Comparison of ENCODE assay signal across 3 cellular contexts in the genomic region with DNA sequence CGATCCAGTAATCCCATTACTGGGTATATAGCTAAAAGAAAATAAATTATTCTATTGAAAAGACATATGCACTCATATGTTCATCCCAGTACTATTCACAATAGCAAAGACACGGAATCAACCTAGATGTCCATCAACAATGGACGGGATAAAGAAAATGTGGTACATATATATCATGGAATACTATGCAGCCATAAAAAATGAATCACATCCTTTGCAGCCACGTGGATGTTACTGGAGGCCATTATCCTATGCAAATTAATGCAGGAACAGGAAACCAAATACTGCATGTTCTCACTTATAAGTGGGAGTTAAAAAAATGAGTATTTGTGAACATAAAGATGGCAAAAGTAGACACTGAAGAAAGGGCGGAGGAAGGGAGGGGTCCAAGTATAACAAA.
TF ChIP-seq lines count a peak whose summit lies in the region.

No MANE protein-coding gene starts in this region.

TF ChIP-seq in HEK293, 187 proteins besides CTCF, POLR2A, EP300 and RAD21:
- TF ChIP-seq ZNF221 (tag by site-specific recombination; IDR thresholded peaks at IDR 0.05; ENCODE audit: borderline replicate concordance) (no peak), ZNF146 (tag by site-specific recombination; IDR thresholded peaks at IDR 0.05) (peak; percentile 72), ZSCAN30 (tag by site-specific recombination; IDR thresholded peaks at IDR 0.05) (no peak)

TF ChIP-seq in K562, 482 proteins besides CTCF, POLR2A, EP300 and RAD21:
- TF ChIP-seq CBX8 (IDR thresholded peaks at IDR 0.05; ENCODE audit: borderline replicate concordance, extremely low read depth, low read depth, low read length, poor library complexity, severe bottlenecking) (no peak), ATF2 (CRISPR knock-in tag; IDR thresholded peaks at IDR 0.05) (no peak), RBM25 (IDR thresholded peaks at IDR 0.05; ENCODE audit: low read depth, low read length, severe bottlenecking) (peak; percentile 38), ZNF146 (CRISPR knock-in tag; IDR thresholded peaks at IDR 0.05; ENCODE audit: unreplicated experiment) (peak; percentile 79), ZKSCAN3 (CRISPR knock-in tag; IDR thresholded peaks at IDR 0.05) (no peak)
- TF ChIP-seq, protein P1, sequence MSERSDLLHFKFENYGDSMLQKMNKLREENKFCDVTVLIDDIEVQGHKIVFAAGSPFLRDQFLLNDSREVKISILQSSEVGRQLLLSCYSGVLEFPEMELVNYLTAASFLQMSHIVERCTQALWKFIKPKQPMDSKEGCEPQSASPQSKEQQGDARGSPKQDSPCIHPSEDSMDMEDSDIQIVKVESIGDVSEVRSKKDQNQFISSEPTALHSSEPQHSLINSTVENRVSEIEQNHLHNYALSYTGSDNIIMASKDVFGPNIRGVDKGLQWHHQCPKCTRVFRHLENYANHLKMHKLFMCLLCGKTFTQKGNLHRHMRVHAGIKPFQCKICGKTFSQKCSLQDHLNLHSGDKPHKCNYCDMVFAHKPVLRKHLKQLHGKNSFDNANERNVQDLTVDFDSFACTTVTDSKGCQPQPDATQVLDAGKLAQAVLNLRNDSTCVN (CRISPR knock-in tag; IDR thresholded peaks at IDR 0.05) = no peak

TF ChIP-seq in H1, 55 proteins besides CTCF, POLR2A, EP300 and RAD21:
- TF ChIP-seq SRF (IDR thresholded peaks at IDR 0.05; ENCODE audit: low read depth, low read length) (no peak), KDM1A (IDR thresholded peaks at IDR 0.05; ENCODE audit: borderline replicate concordance, low read length) (0 out of 2 replicates have a peak, but pooled peaks have one; percentile 57)
